Comparison of ENCODE assay signal across 8 cellular contexts in genomic region chr20:45362804-45363610, GRCh38. TPM values are rescaled to one million over a fixed set of nuclear protein-coding genes. Genes with fewer than 3 reads are reported as not detected.
DNase-seq lines count a peak whose midpoint lies in the region; ATAC-seq and TF ChIP-seq lines count a peak whose summit lies in the region.

SYS1 (plus strand) TSS chr20:45363156; CDS start chr20:45363532, 376 bp downstream.

- TF ChIP-seq CTCF in GM13976 (IDR thresholded peaks at IDR 0.05; ENCODE audit: borderline replicate concordance, control extremely low read depth, extremely low read depth, insufficient read depth, missing control alignments): peak; percentile 81
- peak; percentile 85 to 98 (median 92) for TF ChIP-seq CTCF in adrenal gland (IDR thresholded peaks at IDR 0.05)
- TF ChIP-seq CTCF in heart left ventricle (IDR thresholded peaks at IDR 0.05): peak; percentile 85 to 97 (median 90)
- peak; percentile 92 for TF ChIP-seq CTCF in type B pancreatic cell (conservative IDR thresholded peaks at IDR 0.05)

- H3K9me3 ChIP-seq in adrenal gland (replicated peaks in 1 of 3): no peaks in the 10 kb centered on the region
- H3K9me3 ChIP-seq in heart left ventricle: no peaks in the 10 kb centered on the region

- intact Hi-C loops in adrenal gland (cut with DNase I) (no loop called here), heart left ventricle (cut with DNase I) (loop anchor here in 7 of 10 donors (1.0 to 5.0 kb wide), 8 partner anchors 36 to 74 kb away; partner anchors contain the start of gene PIGT (in 3 of the 7))

- peaks cover 0 to 22% of the 10 kb centered on the region in 2 donors for H3K36me3 ChIP-seq in adrenal gland (replicated peaks in 1 of 2)
- H3K36me3 ChIP-seq in heart left ventricle: peaks cover 0 to 33% (median 31%) of the 10 kb centered on the region in 9 donors

- H3K27ac ChIP-seq in adrenal gland (peak within 1 kb of the TSS; percentile 84 to 98 (median 91)), heart left ventricle (peak within 1 kb of the TSS; percentile 77 to 98 (median 96))

- in situ Hi-C loops in GM13976 (cut with MboI; ENCODE audit: low sequenced_read_pairs, unreplicated experiment): loop anchor here (25.0 kb wide), 1 partner anchor 399 kb away; no protein-coding TSS in a partner anchor

- ATAC-seq in HG02870 (IDR thresholded peaks at IDR 0.05; ENCODE audit: unreplicated experiment) (peak; percentile 83), heart left ventricle (peak; percentile 90 to 94 (median 92))

- H3K27me3 Mint-ChIP-seq in type B pancreatic cell: no peaks in the 10 kb centered on the region

- no peaks in the 10 kb centered on the region for H3K9me3 Mint-ChIP-seq in type B pancreatic cell

- H3K4me1 ChIP-seq in adrenal gland (replicated peaks in 1 of 2) (peaks cover 26 to 35% of the 10 kb centered on the region in 2 donors), heart left ventricle (peaks cover 5 to 72% (median 35%) of the 10 kb centered on the region in 12 donors)

- WGBS in adrenal gland, 4 donors: 0 to 2% (median 0%) methylated on average over 13 to 55 of the region's 55 CpGs
- WGBS in heart left ventricle, 4 donors: 0 to 1% (median 1%) methylated on average over 31 to 55 of the region's 55 CpGs

- H3K4me1 Mint-ChIP-seq in type B pancreatic cell (ENCODE audit: unreplicated experiment): peaks cover 32% of the 10 kb centered on the region

- H3K36me3 Mint-ChIP-seq in type B pancreatic cell: peaks cover 11% of the 10 kb centered on the region

- DNase-seq in GM13976 (ENCODE audit: low spot score): peak; percentile 96
- DNase-seq in NCI-H146 (lab: John Stamatoyannopoulos, UW): peak; percentile 99
- peak; percentile 98 to 99 (median 98) for DNase-seq in T-helper 1 cell
- DNase-seq in adrenal gland: peak; percentile 99
- peak; percentile 98 to 99 (median 98) for DNase-seq in heart left ventricle
- DNase-seq in pons (ENCODE audit: low spot score): peak; percentile 99
- peak; percentile 98 for DNase-seq in type B pancreatic cell (ENCODE audit: extremely low spot score, unreplicated experiment)

- H3K4me3 ChIP-seq in adrenal gland (peak within 1 kb of the TSS; percentile 46 to 78 (median 56)), heart left ventricle (peak within 1 kb of the TSS; percentile 59 to 84 (median 72))

- peak within 1 kb of the TSS; percentile 97 for H3K4me3 Mint-ChIP-seq in type B pancreatic cell

- H3K27me3 ChIP-seq in adrenal gland: no peaks in the 10 kb centered on the region
- no peaks in the 10 kb centered on the region for H3K27me3 ChIP-seq in heart left ventricle

- TF ChIP-seq POLR2A in adrenal gland (IDR thresholded peaks at IDR 0.05) (peak; percentile 96 to 98), heart left ventricle (IDR thresholded peaks at IDR 0.05) (peak; percentile 36 to 87)

- peak within 1 kb of the TSS; percentile 97 for H3K27ac Mint-ChIP-seq in type B pancreatic cell

RNA-seq across cellular contexts. Expression of gene SYS1, which starts in this region (rescaled TPM):
- total RNA-seq in adrenal gland (10 to 100 TPM; 25.6 to 83.2 (median 38.4) TPM), heart left ventricle (10 to 100 TPM; 16.4 to 54.0 (median 23.0) TPM), type B pancreatic cell (ENCODE audit: low replicate concordance) (29.2 and 47.4 TPM in 2 replicates)
- polyA plus RNA-seq in adrenal gland (10 to 100 TPM; 16.0 to 25.7 (median 17.7) TPM), heart left ventricle (10 to 100 TPM; 12.6 to 68.8 TPM)

Comparison
In these comparisons a context has a peak if more than half of its experiments do, and no peak if none do; other contexts are left out.
1. Peak in every context shown above with its lines: DNase-seq, ATAC-seq, H3K4me3 ChIP-seq and H3K27ac ChIP-seq.
2. intact Hi-C loops: an anchor here in heart left ventricle (1.0 to 5.0 kb wide); none called in adrenal gland.